In genomic region chr13:101231751-101232428, GRCh38 we compare ENCODE assay signal across 20 cellular contexts.
DNase-seq lines count a peak whose midpoint lies in the region; FAIRE-seq and TF ChIP-seq lines count a peak whose summit lies in the region.
"Had no signal": no experiment of that assay in that cellular context is flagged by ENCODE, and none has a peak within 500 bp of the region (broad histone marks: within the 10 kb centered on the region; RNA-seq: fewer than 3 reads in every experiment).

No MANE protein-coding gene starts in this region.

- H3K4me3 ChIP-seq in MM.1S (ENCODE audit: low read length) (no peak overlapping the region), H1 (ENCODE audit: extremely low read depth in 1 of 4, insufficient read depth in 2 of 4, low read depth in 3 of 4, low read length in 4 of 4) (no peak overlapping the region), smooth muscle cell (no peak overlapping the region), Peyer's patch (no peak overlapping the region)
- H3K4me3 ChIP-seq: PC-9, SK-N-MC, upper lobe of right lung had no signal

- H3K14ac ChIP-seq in H1 (ENCODE audit: insufficient read length), result no peak overlapping the region

- H3F3A ChIP-seq in MM.1S (ENCODE audit: insufficient read depth, low read length) (no peaks in the 10 kb centered on the region), smooth muscle cell (ENCODE audit: low read depth) (no peaks in the 10 kb centered on the region)

- H2BK12ac ChIP-seq in H1 (ENCODE audit: low read depth, low read length), result no peak overlapping the region

- H3K4me1 ChIP-seq in MM.1S (ENCODE audit: low read length), result 0 out of 2 replicates have a peak, but pooled peaks cover 5% of the 10 kb centered on the region
- no peaks in the 10 kb centered on the region for H3K4me1 ChIP-seq in H1 (replicated peaks in 1 of 4; ENCODE audit: control insufficient read depth in 3 of 4, insufficient read depth in 4 of 4, low read length in 3 of 4)
- no peaks in the 10 kb centered on the region for H3K4me1 ChIP-seq in smooth muscle cell (ENCODE audit: low read depth)
- H3K4me1 ChIP-seq in Peyer's patch, result no peaks in the 10 kb centered on the region
- H3K4me1 ChIP-seq: upper lobe of right lung had no signal

- TF ChIP-seq CTCF in MM.1S (IDR thresholded peaks at IDR 0.05; ENCODE audit: low read length) (no peak), H1 (IDR thresholded peaks at IDR 0.05; ENCODE audit: control extremely low read depth in 1 of 3, insufficient read depth in 1 of 3, low read depth in 1 of 3, low read length in 3 of 3) (no peak), smooth muscle cell (IDR thresholded peaks at IDR 0.05; ENCODE audit: borderline replicate concordance, insufficient read depth, poor library complexity, severe bottlenecking) (no peak), Peyer's patch (IDR thresholded peaks at IDR 0.05) (no peak)

- CTCF ChIA-PET in H1 (lab: Charles Lee; ENCODE audit: partially characterized antibody), result no interaction called here

- H3K27ac ChIP-seq in MM.1S (ENCODE audit: low read length) (no peak overlapping the region), H1 (ENCODE audit: low read depth, low read length) (no peak overlapping the region), smooth muscle cell (ENCODE audit: low read depth) (no peak overlapping the region), Peyer's patch (no peak overlapping the region)
- H3K27ac ChIP-seq: neutrophil, PC-9, SK-N-MC, upper lobe of right lung had no signal

- no peak overlapping the region for H2BK20ac ChIP-seq in H1 (ENCODE audit: low read length)

- H3K79me2 ChIP-seq in MM.1S (ENCODE audit: low read length), result no peaks in the 10 kb centered on the region
- no peaks in the 10 kb centered on the region for H3K79me2 ChIP-seq in H1 (ENCODE audit: control insufficient read depth in 1 of 2, insufficient read depth in 2 of 2, low read length in 2 of 2)
- H3K79me2 ChIP-seq in smooth muscle cell (ENCODE audit: low read depth), result no peaks in the 10 kb centered on the region

- TF ChIP-seq RAD21 in H1 (IDR thresholded peaks at IDR 0.05 in 1 of 2, conservative IDR thresholded peaks at IDR 0.05 in 1 of 2; ENCODE audit: low read depth in 2 of 2, low read length in 2 of 2), result no peak

- no peaks in the 10 kb centered on the region for H3K9me3 ChIP-seq in MM.1S (replicated peaks; ENCODE audit: insufficient read depth, low read length)
- no peaks in the 10 kb centered on the region for H3K9me3 ChIP-seq in H1 (ENCODE audit: insufficient read depth in 2 of 2, low read depth in 1 of 2, low read length in 1 of 2)
- no peaks in the 10 kb centered on the region for H3K9me3 ChIP-seq in smooth muscle cell (replicated peaks; ENCODE audit: low read depth)
- no peaks in the 10 kb centered on the region for H3K9me3 ChIP-seq in Peyer's patch
- H3K9me3 ChIP-seq: neutrophil, upper lobe of right lung had no signal

- FAIRE-seq in H1 (lab: Jason Lieb, UNC), result no peak
- FAIRE-seq: endometrium, G401.6, GM12892 had no signal

- H4K91ac ChIP-seq in H1 (replicated peaks; ENCODE audit: insufficient read length, low read length), result no peak overlapping the region

- H3K23ac ChIP-seq in H1 (ENCODE audit: insufficient read length), result no peak overlapping the region

- no peaks in the 10 kb centered on the region for H3K36me3 ChIP-seq in MM.1S (replicated peaks; ENCODE audit: insufficient read depth, low read length)
- no peaks in the 10 kb centered on the region for H3K36me3 ChIP-seq in H1 (ENCODE audit: control insufficient read depth in 2 of 4, insufficient read depth in 4 of 4, low read length in 3 of 4)
- H3K36me3 ChIP-seq in smooth muscle cell (ENCODE audit: low read depth), result no peaks in the 10 kb centered on the region
- H3K36me3 ChIP-seq in Peyer's patch, result no peaks in the 10 kb centered on the region
- H3K36me3 ChIP-seq: neutrophil, upper lobe of right lung had no signal

- no peak overlapping the region for H3K18ac ChIP-seq in H1 (ENCODE audit: extremely low read depth, low read length)

- H3K9me2 ChIP-seq in MM.1S (replicated peaks; ENCODE audit: insufficient read depth, low read length), result no peaks in the 10 kb centered on the region

- H2BK15ac ChIP-seq in H1 (ENCODE audit: low read length), result no peak overlapping the region

- H3K4me2 ChIP-seq in MM.1S (ENCODE audit: low read depth, low read length), result no peak overlapping the region
- no peak overlapping the region for H3K4me2 ChIP-seq in H1 (ENCODE audit: insufficient read depth in 1 of 2, low read depth in 2 of 2, low read length in 2 of 2)
- no peak overlapping the region for H3K4me2 ChIP-seq in smooth muscle cell
- H3K4me2 ChIP-seq: PC-9 had no signal

- no peaks in the 10 kb centered on the region for H4K20me1 ChIP-seq in MM.1S (ENCODE audit: insufficient read depth, low read length)
- no peaks in the 10 kb centered on the region for H4K20me1 ChIP-seq in H1 (replicated peaks in 1 of 2; ENCODE audit: control insufficient read depth in 1 of 2, insufficient read depth in 2 of 2, low read length in 2 of 2)
- H4K20me1 ChIP-seq in smooth muscle cell (ENCODE audit: low read depth), result no peaks in the 10 kb centered on the region

- H3K27me3 ChIP-seq in MM.1S (replicated peaks; ENCODE audit: insufficient read depth, low read length) (no peaks in the 10 kb centered on the region), H1 (replicated peaks in 1 of 4; ENCODE audit: control insufficient read depth in 3 of 4, extremely low read depth in 1 of 4, insufficient read depth in 3 of 4, low read length in 3 of 4) (no peaks in the 10 kb centered on the region), smooth muscle cell (ENCODE audit: low read depth) (no peaks in the 10 kb centered on the region), Peyer's patch (no peaks in the 10 kb centered on the region)
- H3K27me3 ChIP-seq: neutrophil, upper lobe of right lung had no signal

- H2AK5ac ChIP-seq in H1 (ENCODE audit: low read depth, low read length), result no peak overlapping the region

- no peak for TF ChIP-seq EP300 in H1 (IDR thresholded peaks at IDR 0.05; ENCODE audit: borderline replicate concordance in 1 of 2, low read depth in 2 of 2, low read length in 2 of 2)

- H4K5ac ChIP-seq in H1 (ENCODE audit: insufficient read length, low read depth, low read length), result no peak overlapping the region

- H3K56ac ChIP-seq in H1 (replicated peaks; ENCODE audit: insufficient read length, low read depth, low read length), result no peak overlapping the region

- H4K8ac ChIP-seq in H1 (ENCODE audit: extremely low read depth, insufficient read depth, low read length), result no peak overlapping the region

- H2AFZ ChIP-seq in MM.1S (ENCODE audit: low read length), result no peak overlapping the region
- H2AFZ ChIP-seq in H1 (ENCODE audit: low read length), result peak overlapping the region; percentile 53; the same call in 1 of the 2 replicates
- peak overlapping the region; percentile 43 for H2AFZ ChIP-seq in smooth muscle cell (ENCODE audit: low read depth)
- H2AFZ ChIP-seq: PC-9 had no signal

- H3K79me1 ChIP-seq in H1 (ENCODE audit: low read depth, low read length), result no peaks in the 10 kb centered on the region

- peak; percentile 7 for DNase-seq in GM04503 (ENCODE audit: low read depth)
- peak; percentile 52 for DNase-seq in MM.1S
- DNase-seq in H1 (ENCODE audit: low read depth in 1 of 2, low spot score in 2 of 2), result no peak
- DNase-seq in smooth muscle cell (lab: John Stamatoyannopoulos, UW; ENCODE audit: unreplicated experiment), result no peak
- DNase-seq in DMS114 treated with DMSO at 0.1 percent for 48 hours (lab: John Stamatoyannopoulos, UW; ENCODE audit: unreplicated experiment), result no peak
- DNase-seq in NCI-H146 (lab: John Stamatoyannopoulos, UW), result no peak
- no peak for DNase-seq in Peyer's patch
- DNase-seq: activated CD4-positive, alpha-beta T cell treated with anti-CD3 and anti-CD28 coated beads for 48 hours; activated effector memory CD4-positive, alpha-beta T cell treated with Interleukin-2 at 50 U/mL for 16 hours; foreskin melanocyte; NCI-H82; PC-9; right cardiac atrium; stimulated activated CD4-positive, alpha-beta T cell treated with anti-CD3 and anti-CD28 coated beads, Interleukin-1b, Interleukin-23, amount 100 ng/mL, for 48 hours; upper lobe of right lung had no signal

- TF ChIP-seq POLR2A in H1 (IDR thresholded peaks at IDR 0.05; ENCODE audit: control extremely low read depth in 1 of 2, low read depth in 2 of 2, low read length in 2 of 2), result no peak
- no peak for TF ChIP-seq POLR2A in Peyer's patch (IDR thresholded peaks at IDR 0.05)

- POLR2A ChIA-PET in H1 (lab: Charles Lee; ENCODE audit: partially characterized antibody), result no interaction called here

- H3K9ac ChIP-seq in MM.1S (ENCODE audit: low read length) (no peak overlapping the region), H1 (replicated peaks in 1 of 4; ENCODE audit: extremely low read depth in 1 of 4, low read depth in 3 of 4, low read length in 3 of 4) (no peak overlapping the region), smooth muscle cell (ENCODE audit: low read depth) (no peak overlapping the region)

- H2BK5ac ChIP-seq in H1 (ENCODE audit: low read depth, low read length), result no peak overlapping the region

- 89% methylated on average over 5 of the region's 5 CpGs; no CpG with 5 or more reads in 1 of the 2 experiments for WGBS in H1 (ENCODE audit: extremely low coverage in 1 of 2, insufficient coverage in 1 of 2, insufficient read length in 1 of 2, insufficient replicate concordance in 2 of 2, low coverage in 1 of 2, low lambda C conversion rate in 2 of 2, missing lambda C conversion rate in 1 of 2), 2 experiments
- 81% methylated on average over 5 of the region's 5 CpGs for whole genome bisulfite sequencing in smooth muscle cell (ENCODE audit: low lambda C conversion rate)

- no peak overlapping the region for H2BK120ac ChIP-seq in H1 (replicated peaks; ENCODE audit: low read depth, low read length)

- no peaks in the 10 kb centered on the region for H3K23me2 ChIP-seq in H1 (ENCODE audit: low read depth, low read length)

- no peak overlapping the region for H3K4ac ChIP-seq in H1 (replicated peaks; ENCODE audit: insufficient read length, low read depth, low read length)

TF ChIP-seq in H1, 55 proteins besides CTCF, POLR2A, EP300 and RAD21 (continues in another document):
- TF ChIP-seq SAP30 (IDR thresholded peaks at IDR 0.05; ENCODE audit: insufficient read depth, insufficient replicate concordance, low read length) (no peak), KDM4A (IDR thresholded peaks at IDR 0.05; ENCODE audit: low read depth, low read length, severe bottlenecking) (no peak), HDAC6 (IDR thresholded peaks at IDR 0.05; ENCODE audit: low read depth, low read length) (no peak), YY1 (IDR thresholded peaks at IDR 0.05; ENCODE audit: low read depth, low read length) (no peak), ATF3 (IDR thresholded peaks at IDR 0.05; ENCODE audit: insufficient read depth, low read depth, low read length) (no peak)

Comparison
In these comparisons a context has a peak if more than half of its experiments do, and no peak if none do; other contexts are left out.
1. DNase-seq: peak in GM04503 (single experiment) and MM.1S (single experiment); none in H1 (0 of 2), smooth muscle cell (single experiment), DMS114 treated with DMSO at 0.1 percent for 48 hours (single experiment), NCI-H146 (single experiment) and Peyer's patch (0 of 3).